23 cellular contexts compared by ENCODE assay signal in genomic region chr10:89360153-89360552, GRCh38. TPM values are rescaled to one million over a fixed set of nuclear protein-coding genes. Genes with fewer than 3 reads are reported as not detected.
DNase-seq lines count a peak whose midpoint lies in the region; ATAC-seq and TF ChIP-seq lines count a peak whose summit lies in the region.
"Had no signal": no experiment of that assay in that cellular context is flagged by ENCODE, and none has a peak within 500 bp of the region (broad histone marks: within the 10 kb centered on the region; RNA-seq: fewer than 3 reads in every experiment).

No MANE protein-coding gene starts in this region.

- TF ChIP-seq EP300 in gastroesophageal sphincter (IDR thresholded peaks at IDR 0.05): no peak

- peak; percentile 1 for DNase-seq in NCI-H146 treated with DMSO at 0.1 percent for 48 hours (lab: John Stamatoyannopoulos, UW; ENCODE audit: unreplicated experiment)
- no peak for DNase-seq in NCI-H146 (lab: John Stamatoyannopoulos, UW)
- DNase-seq in NCI-H748 (lab: John Stamatoyannopoulos, UW; ENCODE audit: unreplicated experiment): peak; percentile 84
- peak; percentile 73 for DNase-seq in kidney tubule cell (ENCODE audit: low spot score)
- no peak for DNase-seq in NCI-H526 (lab: John Stamatoyannopoulos, UW)
- DNase-seq in activated T-cell treated with anti-CD3 and anti-CD28 coated beads for 4 hours: no peak
- DNase-seq: CD4-positive, alpha-beta T cell; DND-41; H9; IMR-90; Karpas-422; NCI-H1417 treated with DMSO at 0.1 percent for 48 hours; NCI-H2107; NCI-H226; NCI-H524; NK-92 treated with Interleukin-12 subunit alpha and Interleukin-12 subunit beta, amount 100 ng/mL, for 24 hours; Peyer's patch; Right ventricle myocardium superior had no signal

- no peak overlapping the region for H3K4me3 ChIP-seq in gastroesophageal sphincter
- H3K4me3 ChIP-seq: Peyer's patch, SK-N-MC had no signal

- ATAC-seq in gastroesophageal sphincter: no peak

- no peaks in the 10 kb centered on the region for H3K27me3 ChIP-seq in gastroesophageal sphincter
- H3K27me3 ChIP-seq: Peyer's patch had no signal

- H3K4me1 ChIP-seq in gastroesophageal sphincter: peaks cover 0 to 9% (median 0%) of the 10 kb centered on the region in 3 donors
- H3K4me1 ChIP-seq: Peyer's patch had no signal

- H3K36me3 ChIP-seq in gastroesophageal sphincter: no peaks in the 10 kb centered on the region
- H3K36me3 ChIP-seq: Peyer's patch had no signal

- H3K9me3 ChIP-seq in gastroesophageal sphincter: no peaks in the 10 kb centered on the region
- H3K9me3 ChIP-seq: Peyer's patch had no signal

- no peak for TF ChIP-seq CTCF in gastroesophageal sphincter (IDR thresholded peaks at IDR 0.05)

- no peak for TF ChIP-seq POLR2A in gastroesophageal sphincter (IDR thresholded peaks at IDR 0.05)

- no peak overlapping the region for H3K27ac ChIP-seq in gastroesophageal sphincter
- H3K27ac ChIP-seq: Peyer's patch, SK-N-MC had no signal

RNA-seq across cellular contexts. Expression of gene IFIT1B, which starts 17.7 kb away (rescaled TPM):
- total RNA-seq in gastroesophageal sphincter: not detected
- total RNA-seq: A172, G401, H9, IMR-90, MCF 10A, Peyer's patch, Right ventricle myocardium superior had no signal

RNA-seq across cellular contexts. Expression of gene IFIT1, which starts 32.3 kb away (rescaled TPM):
- 10 to 100 TPM; 10.3 to 16.5 (median 15.2) TPM for total RNA-seq in gastroesophageal sphincter

RNA-seq across cellular contexts. Expression of gene IFIT3, which starts 32.4 kb away (rescaled TPM):
- 10 to 100 TPM in 2 of 4 donors, 1 to 10 TPM in 2; 8.1 to 15.5 (median 11.9) TPM for total RNA-seq in gastroesophageal sphincter

RNA-seq across cellular contexts. Expression of gene IFIT5, which starts 54.2 kb away (rescaled TPM):
- total RNA-seq in gastroesophageal sphincter: 10 to 100 TPM; 14.9 to 30.0 (median 27.3) TPM

RNA-seq across cellular contexts. Expression of gene IFIT2, which starts 58.3 kb away (rescaled TPM):
- total RNA-seq in gastroesophageal sphincter: 1 to 10 TPM; 3.2 to 5.3 (median 3.8) TPM
- total RNA-seq: H9 had no signal

Comparison
In these comparisons a context has a peak if more than half of its experiments do, and no peak if none do; other contexts are left out.
1. DNase-seq: peak in NCI-H146 treated with DMSO at 0.1 percent for 48 hours (single experiment), NCI-H748 (single experiment) and kidney tubule cell (single experiment); none in NCI-H146 (single experiment), NCI-H526 (0 of 2) and activated T-cell treated with anti-CD3 and anti-CD28 coated beads for 4 hours (single experiment).